8 cellular contexts compared by ENCODE assay signal in the genomic region with DNA sequence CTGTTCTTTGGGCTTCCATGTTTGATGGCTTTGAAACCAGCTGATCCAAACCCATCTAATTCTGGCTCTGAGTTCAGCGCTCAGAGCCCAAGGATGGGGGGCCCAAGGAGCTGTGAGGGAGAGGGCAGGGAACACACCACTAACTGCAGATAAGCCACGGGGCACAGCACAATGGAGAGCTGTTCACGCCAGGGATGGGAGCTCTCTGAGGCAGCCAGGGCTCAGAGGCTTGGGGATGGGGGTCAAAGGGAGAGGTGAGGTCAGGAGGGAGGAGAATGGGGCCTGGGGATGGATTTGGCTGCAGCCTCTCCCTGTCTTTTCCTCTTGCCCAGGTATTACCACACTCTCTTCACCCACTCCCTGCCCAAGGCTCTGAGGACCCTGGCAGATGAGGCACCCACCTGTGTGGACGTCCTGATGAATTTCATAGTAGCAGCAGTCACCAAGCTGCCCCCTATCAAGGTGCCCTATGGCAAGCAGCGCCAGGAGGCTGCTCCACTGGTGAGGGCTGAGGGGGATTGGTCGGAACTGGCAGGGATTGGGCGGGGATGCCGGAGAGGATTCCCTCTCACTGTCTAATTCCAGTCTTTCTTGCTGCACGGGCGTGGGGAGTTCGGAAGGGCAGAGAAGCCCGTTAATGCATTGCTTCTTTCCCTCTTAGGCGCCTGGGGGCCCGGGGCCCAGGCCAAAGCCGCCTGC. TPM values are rescaled to one million over a fixed set of nuclear protein-coding genes. Genes with fewer than 3 reads are reported as not detected.
A peak's percentile ranks its signal among the peaks of the same experiment; 100 is the strongest.
DNase-seq lines count a peak whose midpoint lies in the region; FAIRE-seq and TF ChIP-seq lines count a peak whose summit lies in the region.

No MANE protein-coding gene starts in this region.

- POLR2A ChIA-PET in H1 (lab: Charles Lee; ENCODE audit: partially characterized antibody) = interaction anchor here (0.6 to 2.0 kb wide), 11 partner anchors 8 to 208 kb away, joined by 3 to 6 read pairs (median 3); a partner anchor contains a TSS

- 24% methylated on average over 14 of the region's 15 CpGs; no CpG with 5 or more reads in 1 of the 2 experiments for WGBS in H1 (ENCODE audit: extremely low coverage in 1 of 2, insufficient coverage in 1 of 2, insufficient read length in 1 of 2, insufficient replicate concordance in 2 of 2, low coverage in 1 of 2, low lambda C conversion rate in 2 of 2, missing lambda C conversion rate in 1 of 2), 2 experiments

- H4K8ac ChIP-seq in H1 (ENCODE audit: extremely low read depth, insufficient read depth, low read length) = peak overlapping the region; percentile 76

- peaks cover 0 to 1% of the 10 kb centered on the region in 2 experiments for H4K20me1 ChIP-seq in H1 (replicated peaks in 1 of 2; ENCODE audit: control insufficient read depth in 1 of 2, insufficient read depth in 2 of 2, low read length in 2 of 2)

- CTCF ChIA-PET in H1 (lab: Charles Lee; ENCODE audit: partially characterized antibody) = interaction anchor here (0.6 to 6.5 kb wide), 24 partner anchors 8 to 189 kb away, joined by 3 to 56 read pairs (median 4); a partner anchor contains a TSS

- TF ChIP-seq EP300 in H1 (IDR thresholded peaks at IDR 0.05; ENCODE audit: borderline replicate concordance in 1 of 2, low read depth in 2 of 2, low read length in 2 of 2) = no peak

- peak overlapping the region; percentile 39 to 85 (median 76) for H3K4me3 ChIP-seq in H1 (ENCODE audit: extremely low read depth in 1 of 4, insufficient read depth in 2 of 4, low read depth in 3 of 4, low read length in 4 of 4)

- DNase-seq in DMS53 (lab: John Stamatoyannopoulos, UW) (peak; percentile 68), NCI-H69 (lab: John Stamatoyannopoulos, UW) (peak; percentile 15), H1 (ENCODE audit: low read depth in 1 of 2, low spot score in 2 of 2) (no peak), osteocyte (ENCODE audit: extremely low spot score, unreplicated experiment) (no peak), GM19238 (ENCODE audit: insufficient read length, low spot score) (no peak), nucleus accumbens (lab: John Stamatoyannopoulos, UW) (no peak), NCI-H1694 treated with DMSO at 0.1 percent for 48 hours (lab: John Stamatoyannopoulos, UW) (no peak), SKM-1 (lab: John Stamatoyannopoulos, UW; ENCODE audit: unreplicated experiment) (no peak)

- no peak overlapping the region for H2BK5ac ChIP-seq in H1 (ENCODE audit: low read depth, low read length)

- H3K9ac ChIP-seq in H1 (replicated peaks in 1 of 4; ENCODE audit: extremely low read depth in 1 of 4, low read depth in 3 of 4, low read length in 3 of 4) = 0 out of 7 replicates have a peak overlapping the region, but pooled peaks of 1 of the 4 experiments have one; percentile 4

- peaks cover 6% of the 10 kb centered on the region for H3K27me3 Mint-ChIP-seq in osteocyte (ENCODE audit: unreplicated experiment)

- peak overlapping the region; percentile 60; the same call in 1 of the 2 replicates for H3K18ac ChIP-seq in H1 (ENCODE audit: extremely low read depth, low read length)

- no peak overlapping the region for H3K27ac Mint-ChIP-seq in osteocyte (ENCODE audit: unreplicated experiment)

- peaks cover 9% of the 10 kb centered on the region; the same call in 1 of the 2 replicates for H3K23me2 ChIP-seq in H1 (ENCODE audit: low read depth, low read length)

- no peak overlapping the region for H4K5ac ChIP-seq in H1 (ENCODE audit: insufficient read length, low read depth, low read length)

- H2BK20ac ChIP-seq in H1 (ENCODE audit: low read length) = no peak overlapping the region

- no peaks in the 10 kb centered on the region for H3K36me3 Mint-ChIP-seq in osteocyte (ENCODE audit: unreplicated experiment)

- no peak overlapping the region for H2AK5ac ChIP-seq in H1 (ENCODE audit: low read depth, low read length)

- H3K4ac ChIP-seq in H1 (replicated peaks; ENCODE audit: insufficient read length, low read depth, low read length) = no peak overlapping the region

- peaks cover 6 to 26% (median 20%) of the 10 kb centered on the region in 4 experiments; a peak in 6 of 7 replicates for H3K27me3 ChIP-seq in H1 (replicated peaks in 1 of 4; ENCODE audit: control insufficient read depth in 3 of 4, extremely low read depth in 1 of 4, insufficient read depth in 3 of 4, low read length in 3 of 4)

- H2AFZ ChIP-seq in H1 (ENCODE audit: low read length) = 0 out of 2 replicates have a peak overlapping the region, but pooled peaks have one; percentile 47

- no peak for FAIRE-seq in H1 (lab: Jason Lieb, UNC)

- H3K27ac ChIP-seq in H1 (ENCODE audit: low read depth, low read length) = no peak overlapping the region

- H3K79me1 ChIP-seq in H1 (ENCODE audit: low read depth, low read length) = no peaks in the 10 kb centered on the region

- TF ChIP-seq CTCF in H1 (IDR thresholded peaks at IDR 0.05; ENCODE audit: control extremely low read depth in 1 of 3, insufficient read depth in 1 of 3, low read depth in 1 of 3, low read length in 3 of 3) (no peak), osteocyte (IDR thresholded peaks at IDR 0.05) (no peak)

- peaks cover 11% of the 10 kb centered on the region for H3K4me1 Mint-ChIP-seq in osteocyte (ENCODE audit: unreplicated experiment)

- no peak overlapping the region for H3K14ac ChIP-seq in H1 (ENCODE audit: insufficient read length)

- no peak overlapping the region for H2BK120ac ChIP-seq in H1 (replicated peaks; ENCODE audit: low read depth, low read length)

- H3K36me3 ChIP-seq in H1 (ENCODE audit: control insufficient read depth in 2 of 4, insufficient read depth in 4 of 4, low read length in 3 of 4) = no peaks in the 10 kb centered on the region

- no peaks in the 10 kb centered on the region for H3K9me3 ChIP-seq in H1 (ENCODE audit: insufficient read depth in 2 of 2, low read depth in 1 of 2, low read length in 1 of 2)

- peaks cover 0 to 8% (median 6%) of the 10 kb centered on the region in 4 experiments; a peak in 5 of 7 replicates for H3K4me1 ChIP-seq in H1 (replicated peaks in 1 of 4; ENCODE audit: control insufficient read depth in 3 of 4, insufficient read depth in 4 of 4, low read length in 3 of 4)

- no peak overlapping the region for H2BK12ac ChIP-seq in H1 (ENCODE audit: low read depth, low read length)

- H3K56ac ChIP-seq in H1 (replicated peaks; ENCODE audit: insufficient read length, low read depth, low read length) = peak overlapping the region; percentile 42

- H3K79me2 ChIP-seq in H1 (ENCODE audit: control insufficient read depth in 1 of 2, insufficient read depth in 2 of 2, low read length in 2 of 2) = no peaks in the 10 kb centered on the region

- no peak overlapping the region for H2BK15ac ChIP-seq in H1 (ENCODE audit: low read length)

- H3K9me3 Mint-ChIP-seq in osteocyte (ENCODE audit: unreplicated experiment) = no peaks in the 10 kb centered on the region

- no peak overlapping the region for H3K23ac ChIP-seq in H1 (ENCODE audit: insufficient read length)

- H3K4me2 ChIP-seq in H1 (ENCODE audit: insufficient read depth in 1 of 2, low read depth in 2 of 2, low read length in 2 of 2) = peak overlapping the region; percentile 27 to 96

- H4K91ac ChIP-seq in H1 (replicated peaks; ENCODE audit: insufficient read length, low read length) = no peak overlapping the region

- peak overlapping the region; percentile 96 for H3K4me3 Mint-ChIP-seq in osteocyte (ENCODE audit: unreplicated experiment)

- no peak for TF ChIP-seq RAD21 in H1 (IDR thresholded peaks at IDR 0.05 in 1 of 2, conservative IDR thresholded peaks at IDR 0.05 in 1 of 2; ENCODE audit: low read depth in 2 of 2, low read length in 2 of 2)

- no peak for TF ChIP-seq POLR2A in H1 (IDR thresholded peaks at IDR 0.05; ENCODE audit: control extremely low read depth in 1 of 2, low read depth in 2 of 2, low read length in 2 of 2)

RNA-seq across cellular contexts. Expression of a gene that starts 11.3 kb away (rescaled TPM):
- total RNA-seq in H1 (2021; fragmentation: NEBNext Ultra II Directional; extraction: Animal tissue kit (Norgen Biotek cat#: 25700)) = 0.19 TPM in 1 of 2 replicates, not detected in the other
- 0.76 and 0.78 TPM in 2 replicates for polyA plus RNA-seq in H1 (2011; rRNA removed)
- 0.58 TPM for polyA plus RNA-seq in H1 (2011; cell fraction: cytosol; rRNA removed)
- polyA plus RNA-seq in H1 (2011; cell fraction: nucleus; rRNA removed) = 0.57 TPM
- 0.07 to 0.81 TPM (median 0.43 TPM) in 4 replicates for polyA plus RNA-seq in H1 (2012, experiment 1 of 2)
- polyA plus RNA-seq in H1 (2012, experiment 2 of 2) = not detected
- 0.06 TPM for polyA plus RNA-seq in H1 (2013, experiment 1 of 2)
- 0.09 TPM for polyA plus RNA-seq in H1 (2013, experiment 2 of 2)
- polyA minus RNA-seq in H1 (2011; rRNA and poly(A)+ RNA removed) = 0.88 TPM in 2 replicates
- polyA minus RNA-seq in H1 (2011; cell fraction: cytosol; rRNA and poly(A)+ RNA removed) = not detected
- polyA minus RNA-seq in H1 (2011; cell fraction: nucleus; rRNA and poly(A)+ RNA removed) = 0.20 TPM
- not detected in 2 replicates for total RNA-seq in osteocyte

RNA-seq across cellular contexts. Expression of a gene that starts 13.1 kb away (rescaled TPM):
- total RNA-seq in H1 (2021; fragmentation: NEBNext Ultra II Directional; extraction: Animal tissue kit (Norgen Biotek cat#: 25700)) = 1.2 and 1.3 TPM in 2 replicates
- 0.89 and 2.0 TPM in 2 replicates for polyA plus RNA-seq in H1 (2011; rRNA removed)
- polyA plus RNA-seq in H1 (2011; cell fraction: cytosol; rRNA removed) = 1.2 TPM
- 3.4 TPM for polyA plus RNA-seq in H1 (2011; cell fraction: nucleus; rRNA removed)
- polyA plus RNA-seq in H1 (2012, experiment 1 of 2) = 0.34 to 0.88 TPM (median 0.71 TPM) in 4 replicates
- 0.60 TPM for polyA plus RNA-seq in H1 (2012, experiment 2 of 2)
- 0.41 TPM for polyA plus RNA-seq in H1 (2013, experiment 1 of 2)
- 0.33 TPM for polyA plus RNA-seq in H1 (2013, experiment 2 of 2)
- 2.3 and 2.8 TPM in 2 replicates for polyA minus RNA-seq in H1 (2011; rRNA and poly(A)+ RNA removed)
- polyA minus RNA-seq in H1 (2011; cell fraction: cytosol; rRNA and poly(A)+ RNA removed) = not detected
- 6.6 TPM for polyA minus RNA-seq in H1 (2011; cell fraction: nucleus; rRNA and poly(A)+ RNA removed)
- 0.30 and 0.34 TPM in 2 replicates for total RNA-seq in osteocyte

RNA-seq across cellular contexts. Expression of a gene that starts 32.8 kb away (rescaled TPM):
- total RNA-seq in H1 (2021; fragmentation: NEBNext Ultra II Directional; extraction: Animal tissue kit (Norgen Biotek cat#: 25700)) = not detected in 2 replicates
- not detected in 2 replicates for polyA plus RNA-seq in H1 (2011; rRNA removed)
- not detected for polyA plus RNA-seq in H1 (2011; cell fraction: cytosol; rRNA removed)
- not detected for polyA plus RNA-seq in H1 (2011; cell fraction: nucleus; rRNA removed)
- not detected in 4 replicates for polyA plus RNA-seq in H1 (2012, experiment 1 of 2)
- polyA plus RNA-seq in H1 (2012, experiment 2 of 2) = not detected
- polyA plus RNA-seq in H1 (2013, experiment 1 of 2) = not detected
- polyA plus RNA-seq in H1 (2013, experiment 2 of 2) = 0.04 TPM
- polyA minus RNA-seq in H1 (2011; rRNA and poly(A)+ RNA removed) = not detected in 2 replicates
- not detected for polyA minus RNA-seq in H1 (2011; cell fraction: cytosol; rRNA and poly(A)+ RNA removed)
- not detected for polyA minus RNA-seq in H1 (2011; cell fraction: nucleus; rRNA and poly(A)+ RNA removed)
- 0.21 TPM in 1 of 2 replicates, not detected in the other for total RNA-seq in osteocyte

RNA-seq across cellular contexts. Expression of a gene that starts 36.8 kb away (rescaled TPM):
- total RNA-seq in H1 (2021; fragmentation: NEBNext Ultra II Directional; extraction: Animal tissue kit (Norgen Biotek cat#: 25700)) = 7.6 and 9.3 TPM in 2 replicates
- polyA plus RNA-seq in H1 (2011; rRNA removed) = 7.7 and 15.6 TPM in 2 replicates
- polyA plus RNA-seq in H1 (2011; cell fraction: cytosol; rRNA removed) = 11.2 TPM
- 7.6 TPM for polyA plus RNA-seq in H1 (2011; cell fraction: nucleus; rRNA removed)
- polyA plus RNA-seq in H1 (2012, experiment 1 of 2) = 7.8 to 9.2 TPM (median 8.0 TPM) in 4 replicates
- polyA plus RNA-seq in H1 (2012, experiment 2 of 2) = 5.3 TPM
- 4.8 TPM for polyA plus RNA-seq in H1 (2013, experiment 1 of 2)
- 4.5 TPM for polyA plus RNA-seq in H1 (2013, experiment 2 of 2)
- 12.3 TPM in 2 replicates for polyA minus RNA-seq in H1 (2011; rRNA and poly(A)+ RNA removed)
- 7.9 TPM for polyA minus RNA-seq in H1 (2011; cell fraction: cytosol; rRNA and poly(A)+ RNA removed)
- 4.5 TPM for polyA minus RNA-seq in H1 (2011; cell fraction: nucleus; rRNA and poly(A)+ RNA removed)
- total RNA-seq in osteocyte = 8.4 and 10.4 TPM in 2 replicates

Comparison
In these comparisons a context has a peak if more than half of its experiments do, and no peak if none do; other contexts are left out.
1. DNase-seq: peak in DMS53 (single experiment) and NCI-H69 (single experiment); none in H1 (0 of 2), osteocyte (single experiment), GM19238 (single experiment), nucleus accumbens (0 of 56), NCI-H1694 treated with DMSO at 0.1 percent for 48 hours (single experiment) and SKM-1 (single experiment).